ENCODE assay signal across 8 cellular contexts in the genomic region with DNA sequence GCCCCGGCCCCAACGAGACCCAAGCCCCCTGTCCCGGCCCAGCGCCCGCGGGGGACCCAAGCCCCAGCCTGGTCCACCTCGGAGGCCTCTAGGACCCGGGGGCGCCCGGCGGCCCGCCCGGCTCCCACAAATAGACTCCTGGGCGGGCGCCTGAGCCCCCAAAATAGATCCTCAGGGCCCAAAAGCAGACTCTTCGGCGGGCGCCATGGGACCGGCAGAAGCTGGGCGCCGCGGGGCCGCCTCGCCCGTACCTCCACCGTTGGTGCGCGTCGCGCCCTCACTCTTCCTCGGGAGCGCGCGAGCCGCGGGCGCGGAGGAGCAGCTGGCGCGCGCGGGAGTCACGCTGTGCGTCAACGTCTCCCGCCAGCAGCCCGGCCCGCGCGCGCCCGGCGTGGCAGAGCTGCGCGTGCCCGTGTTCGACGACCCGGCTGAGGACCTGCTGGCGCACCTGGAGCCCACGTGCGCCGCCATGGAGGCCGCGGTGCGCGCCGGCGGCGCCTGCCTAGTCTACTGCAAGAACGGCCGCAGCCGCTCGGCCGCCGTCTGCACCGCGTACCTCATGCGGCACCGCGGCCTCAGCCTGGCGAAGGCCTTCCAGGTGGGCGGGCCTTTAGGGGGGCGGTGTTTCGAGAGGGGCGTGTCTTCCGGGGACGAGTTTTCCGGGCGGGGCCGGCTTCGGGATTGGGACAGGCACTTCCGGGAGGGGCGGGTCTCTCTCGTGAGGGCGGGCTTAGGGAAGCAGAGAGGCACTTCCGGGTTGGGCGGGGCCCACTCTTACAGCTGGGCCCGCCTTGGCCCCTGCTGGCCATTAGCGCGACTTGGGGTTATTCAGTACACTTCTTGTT. TPM values are rescaled to one million over a fixed set of nuclear protein-coding genes. Genes with fewer than 3 reads are reported as not detected.
DNase-seq lines count a peak whose midpoint lies in the region; ATAC-seq and TF ChIP-seq lines count a peak whose summit lies in the region.

No MANE protein-coding gene starts in this region.

- peaks cover 24% of the 10 kb centered on the region for H3K36me3 Mint-ChIP-seq in activated T-cell treated with anti-CD3 and anti-CD28 coated beads, Interleukin-2, amount 50 U/mL, for 4 hours (ENCODE audit: insufficient read depth)

- peak overlapping the region; percentile 90 for H3K4me2 ChIP-seq in PC-9

- H3K4me3 ChIP-seq in PC-9: peak overlapping the region; percentile 75

- H3K36me3 ChIP-seq in PC-9 (ENCODE audit: low read depth): peaks cover 18% of the 10 kb centered on the region

- DNase-seq in DMS53 treated with DMSO at 0.1 percent for 48 hours (lab: John Stamatoyannopoulos, UW; ENCODE audit: unreplicated experiment): peak; percentile 85
- DNase-seq in KBM-7: peak; percentile 96
- peak; percentile 94 to 100 for DNase-seq in PC-9
- peak; percentile 100 for DNase-seq in activated T-cell treated with anti-CD3 and anti-CD28 coated beads, Interleukin-2, amount 50 U/mL, for 4 hours
- peak; percentile 99 for DNase-seq in myocyte (ENCODE audit: low read depth)
- DNase-seq in stimulated activated CD8-positive, alpha-beta memory T cell treated with anti-CD3 and anti-CD28 coated beads, Interleukin-7, amount 100 ng/mL, for 4 hours (ENCODE audit: low read depth in 2 of 2): peak; percentile 99

- ATAC-seq in GM21717 (IDR thresholded peaks at IDR 0.05; ENCODE audit: unreplicated experiment): peak; percentile 54
- peak; percentile 64 to 72 for ATAC-seq in activated T-cell treated with anti-CD3 and anti-CD28 coated beads, Interleukin-2, amount 50 U/mL, for 4 hours
- ATAC-seq in esophagus mucosa: peak; percentile 84

- peaks cover 41% of the 10 kb centered on the region for H3F3A ChIP-seq in PC-9 (ENCODE audit: insufficient read depth, low read depth)

- no peaks in the 10 kb centered on the region for H3K27me3 ChIP-seq in PC-9 (ENCODE audit: insufficient read depth, low read depth)

- H3K4me1 Mint-ChIP-seq in activated T-cell treated with anti-CD3 and anti-CD28 coated beads, Interleukin-2, amount 50 U/mL, for 4 hours (ENCODE audit: low read depth): peaks cover 80% of the 10 kb centered on the region

- peaks cover 55% of the 10 kb centered on the region for H3K4me1 ChIP-seq in PC-9 (replicated peaks; ENCODE audit: insufficient read depth)

- H3K9me2 ChIP-seq in PC-9 (ENCODE audit: insufficient read depth): no peaks in the 10 kb centered on the region

- in situ Hi-C loops in KBM-7 (cut with MboI; ENCODE audit: low pct_unique_long_range_greater_than_20kb, low sequenced_read_pairs): no loop called here

- peaks cover 30% of the 10 kb centered on the region for H4K20me1 ChIP-seq in PC-9 (ENCODE audit: insufficient read depth)

- CTCF ChIA-PET in PC-9 (lab: Charles Lee): interaction anchor here (0.9 to 2.4 kb wide), 3 partner anchors 9 to 47 kb away, joined by 5 to 10 read pairs (median 9); a partner anchor contains a TSS

- intact Hi-C loops in PC-9 (cut with micrococcal nuclease; ENCODE audit: unreplicated experiment): loop anchor here (1.0 to 10.0 kb wide), 6 partner anchors 19 to 496 kb away; a partner anchor contains a TSS

- BruUV-seq in PC-9 (replicated peaks; lab: Mats Ljungman, UMichigan): no TSS peak

- no peaks in the 10 kb centered on the region for H3K9me3 Mint-ChIP-seq in activated T-cell treated with anti-CD3 and anti-CD28 coated beads, Interleukin-2, amount 50 U/mL, for 4 hours

- POLR2A ChIA-PET in PC-9 (lab: Charles Lee; ENCODE audit: unreplicated experiment): interaction anchor here (0.6 to 1.5 kb wide), 7 partner anchors 19 to 1126 kb away, joined by 3 to 17 read pairs (median 5); a partner anchor contains a TSS

- H3K9me3 ChIP-seq in PC-9 (ENCODE audit: insufficient read depth, low read depth): no peaks in the 10 kb centered on the region

- H3K27ac ChIP-seq in PC-9: peak overlapping the region; percentile 95

- TF ChIP-seq CTCF in PC-9 (conservative IDR thresholded peaks at IDR 0.05): no peak

- H3K4me3 Mint-ChIP-seq in activated T-cell treated with anti-CD3 and anti-CD28 coated beads, Interleukin-2, amount 50 U/mL, for 4 hours: peak overlapping the region; percentile 87

- H3K79me2 ChIP-seq in PC-9 (ENCODE audit: low read depth): peaks cover 74% of the 10 kb centered on the region

- peak overlapping the region; percentile 73; the same call in 1 of the 2 replicates for H2AFZ ChIP-seq in PC-9

- no peaks in the 10 kb centered on the region for H3K27me3 Mint-ChIP-seq in activated T-cell treated with anti-CD3 and anti-CD28 coated beads, Interleukin-2, amount 50 U/mL, for 4 hours (ENCODE audit: low read depth)

RNA-seq across cellular contexts. Expression of a gene that starts 0.5 kb away (rescaled TPM):
- 10.9 and 11.5 TPM in 2 replicates for total RNA-seq in PC-9 (2021)
- 1 to 10 TPM; 5.7 to 6.1 (median 5.9) TPM for total RNA-seq in activated T-cell treated with anti-CD3 and anti-CD28 coated beads, Interleukin-2, amount 50 U/mL, for 4 hours
- total RNA-seq in esophagus mucosa: 3.7 TPM
- total RNA-seq in myocyte: 36.7 and 54.0 TPM in 2 replicates
- 17.8 TPM for polyA plus RNA-seq in myocyte (2012)

RNA-seq across cellular contexts. Expression of a gene that starts 2.9 kb away (rescaled TPM):
- 85.7 and 94.8 TPM in 2 replicates for total RNA-seq in PC-9 (2021)
- 10 to 100 TPM; 15.7 to 17.2 (median 15.8) TPM for total RNA-seq in activated T-cell treated with anti-CD3 and anti-CD28 coated beads, Interleukin-2, amount 50 U/mL, for 4 hours
- 8.9 TPM for total RNA-seq in esophagus mucosa
- total RNA-seq in myocyte: 5.3 and 5.4 TPM in 2 replicates
- polyA plus RNA-seq in myocyte (2012): 9.0 TPM

RNA-seq across cellular contexts. Expression of a gene that starts 7.6 kb away (rescaled TPM):
- 101 and 125 TPM in 2 replicates for total RNA-seq in PC-9 (2021)
- 10 to 100 TPM; 40.9 to 46.0 (median 42.9) TPM for total RNA-seq in activated T-cell treated with anti-CD3 and anti-CD28 coated beads, Interleukin-2, amount 50 U/mL, for 4 hours
- 44.6 TPM for total RNA-seq in esophagus mucosa
- total RNA-seq in myocyte: 19.3 and 21.2 TPM in 2 replicates
- polyA plus RNA-seq in myocyte (2012): 44.7 TPM

RNA-seq across cellular contexts. Expression of a gene that starts 25.8 kb away (rescaled TPM):
- total RNA-seq in PC-9 (2021): 49.8 and 70.3 TPM in 2 replicates
- total RNA-seq in activated T-cell treated with anti-CD3 and anti-CD28 coated beads, Interleukin-2, amount 50 U/mL, for 4 hours: 10 to 100 TPM; 38.2 to 43.4 (median 41.1) TPM
- 10.5 TPM for total RNA-seq in esophagus mucosa
- total RNA-seq in myocyte: 30.2 and 31.5 TPM in 2 replicates
- polyA plus RNA-seq in myocyte (2012): 21.2 TPM

Comparison
In these comparisons a context has a peak if more than half of its experiments do, and no peak if none do; other contexts are left out.
1. Peak in every context shown above with its lines: DNase-seq, ATAC-seq, H3K4me3 ChIP-seq and H3K27ac ChIP-seq.